ENCODE assay signal across 1 cellular context in genomic region chr4:109721033-109721432, GRCh38.
TF ChIP-seq lines count a peak whose summit lies in the region.

No MANE protein-coding gene starts in this region.

TF ChIP-seq in endothelial cell of umbilical vein, 7 proteins besides CTCF, POLR2A, EP300 and RAD21:
- no peak for TF ChIP-seq MYC (IDR thresholded peaks at IDR 0.05; ENCODE audit: low read depth, low read length)
- peak; percentile 28 for TF ChIP-seq FOS (IDR thresholded peaks at IDR 0.05; ENCODE audit: borderline replicate concordance, insufficient read depth, low read length)
- TF ChIP-seq POLR2AphosphoS5 (IDR thresholded peaks at IDR 0.05; ENCODE audit: insufficient read depth, low read depth, low read length): no peak
- TF ChIP-seq EZH2 (IDR thresholded peaks at IDR 0.05; ENCODE audit: borderline replicate concordance, low read depth, low read length, severe bottlenecking): no peak
- peak; percentile 45 for TF ChIP-seq JUN (IDR thresholded peaks at IDR 0.05; ENCODE audit: borderline replicate concordance, insufficient read depth, insufficient read length, low read depth)
- TF ChIP-seq MAX (IDR thresholded peaks at IDR 0.05; ENCODE audit: insufficient read depth, insufficient read length): no peak
